17 cellular contexts compared by ENCODE assay signal in the genomic region with DNA sequence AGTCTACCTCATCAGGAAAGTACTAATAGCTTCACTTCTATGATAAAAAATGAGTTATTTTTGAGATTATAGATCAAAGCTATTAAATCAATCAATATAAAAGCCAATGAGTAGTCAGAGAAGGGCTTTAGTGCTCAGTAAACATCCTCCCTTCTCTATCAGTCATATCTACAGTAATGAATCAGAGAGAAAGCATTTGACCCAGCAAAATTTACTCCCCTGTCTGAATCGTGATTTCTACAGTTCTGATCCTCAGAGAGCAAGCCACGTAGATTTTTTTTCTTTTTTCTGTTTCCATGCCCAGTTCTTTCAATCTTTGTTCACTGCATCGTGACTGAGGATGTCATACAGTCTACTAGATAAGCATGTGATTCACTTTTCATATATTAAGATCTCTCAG. TPM values are rescaled to one million over a fixed set of nuclear protein-coding genes. Genes with fewer than 3 reads are reported as not detected.
DNase-seq lines count a peak whose midpoint lies in the region; ATAC-seq and TF ChIP-seq lines count a peak whose summit lies in the region.
"Had no signal": no experiment of that assay in that cellular context is flagged by ENCODE, and none has a peak within 500 bp of the region (broad histone marks: within the 10 kb centered on the region; RNA-seq: fewer than 3 reads in every experiment).

No MANE protein-coding gene starts in this region.

- H4K91ac ChIP-seq in mesenchymal stem cell (ENCODE audit: low read length) = no peak overlapping the region

- H2BK15ac ChIP-seq in mesenchymal stem cell (ENCODE audit: low read depth, poor library complexity, severe bottlenecking) = no peak overlapping the region

- H3K27me3 Mint-ChIP-seq in brain = peaks cover 7% of the 10 kb centered on the region

- H2BK12ac ChIP-seq in mesenchymal stem cell (ENCODE audit: low read length in 2 of 2) = no peak overlapping the region

- intact Hi-C loops in right cardiac atrium (cut with DNase I) (no loop called here), dorsolateral prefrontal cortex (cut with DNase I) (no loop called here), thyroid gland (cut with DNase I) (no loop called here)

- peaks cover 10% of the 10 kb centered on the region for H3K4me1 Mint-ChIP-seq in brain

- H2BK5ac ChIP-seq in mesenchymal stem cell (ENCODE audit: low read depth, low read length, poor library complexity, severe bottlenecking) = no peak overlapping the region

- DNase-seq in AG20443 (ENCODE audit: low spot score) (peak; percentile 21), LHCN-M2 (ENCODE audit: low read depth) (peak; percentile 41), mesenchymal stem cell (peak; percentile 49), GF-D8 (lab: John Stamatoyannopoulos, UW) (no peak), right cardiac atrium (no peak), dorsolateral prefrontal cortex (no peak), thyroid gland (no peak)
- DNase-seq: activated naive CD4-positive, alpha-beta T cell treated with anti-CD3 and anti-CD28 coated beads, Interleukin-2, amount 50 U/mL, for 16 hours; DND-41; midbrain; NCI-H1105; NCI-H345; RPMI8226; T1000 had no signal

- H3K27me3 ChIP-seq in mesenchymal stem cell (ENCODE audit: control insufficient read depth in 1 of 2, insufficient read depth in 1 of 2, low read length in 2 of 2) (no peaks in the 10 kb centered on the region), right cardiac atrium (ENCODE audit: control insufficient read depth, insufficient read depth) (no peaks in the 10 kb centered on the region), dorsolateral prefrontal cortex (no peaks in the 10 kb centered on the region), thyroid gland (no peaks in the 10 kb centered on the region)

- H3K4ac ChIP-seq in mesenchymal stem cell (ENCODE audit: low read depth in 1 of 2, low read length in 2 of 2) = no peak overlapping the region

- H3K27ac ChIP-seq in mesenchymal stem cell (ENCODE audit: low read length, poor library complexity, severe bottlenecking) = no peak overlapping the region
- no peak overlapping the region for H3K27ac ChIP-seq in right cardiac atrium (ENCODE audit: low read length)
- peak overlapping the region in 4 of 59 donors; percentile 6 to 40 (median 16) for H3K27ac ChIP-seq in dorsolateral prefrontal cortex
- no peak overlapping the region for H3K27ac ChIP-seq in thyroid gland
- H3K27ac ChIP-seq: parathyroid adenoma had no signal

- H3K36me3 ChIP-seq in mesenchymal stem cell (ENCODE audit: control insufficient read depth in 1 of 2, insufficient read depth in 2 of 2, low read depth in 1 of 2, low read length in 2 of 2) (no peaks in the 10 kb centered on the region), thyroid gland (no peaks in the 10 kb centered on the region)
- H3K36me3 ChIP-seq: HAP-1 had no signal

- H3K18ac ChIP-seq in mesenchymal stem cell (ENCODE audit: low read depth in 1 of 2, low read length in 2 of 2) = no peak overlapping the region

- H3K27ac Mint-ChIP-seq in brain = peak overlapping the region in 4 of 5 experiments; percentile 18 to 51 (median 40)

- no peaks in the 10 kb centered on the region for H3K4me1 ChIP-seq in mesenchymal stem cell (ENCODE audit: control insufficient read depth, insufficient read depth, low read depth, low read length)
- H3K4me1 ChIP-seq in right cardiac atrium (ENCODE audit: control insufficient read depth, insufficient read depth, low read length) = no peaks in the 10 kb centered on the region
- no peaks in the 10 kb centered on the region for H3K4me1 ChIP-seq in thyroid gland
- H3K4me1 ChIP-seq: HAP-1, parathyroid adenoma had no signal

- H2AK5ac ChIP-seq in mesenchymal stem cell (ENCODE audit: low read length, severe bottlenecking) = no peak overlapping the region

- 28% methylated on average over 2 of the region's 3 CpGs for WGBS in mesenchymal stem cell
- WGBS in right cardiac atrium = 39% methylated on average over 3 of the region's 3 CpGs
- 41 to 61% methylated on average over 3 of the region's 3 CpGs for WGBS in thyroid gland, 2 donors

- no peak overlapping the region for H3K23ac ChIP-seq in mesenchymal stem cell (ENCODE audit: low read length in 2 of 2)

- H3K36me3 Mint-ChIP-seq in brain = no peaks in the 10 kb centered on the region

- H4K8ac ChIP-seq in mesenchymal stem cell (ENCODE audit: low read length) = no peak overlapping the region

- no peak for TF ChIP-seq POLR2A in thyroid gland (IDR thresholded peaks at IDR 0.05)

- no peak overlapping the region for H3K4me2 ChIP-seq in mesenchymal stem cell (ENCODE audit: low read length, poor library complexity, severe bottlenecking)

- TF ChIP-seq CTCF in brain (conservative IDR thresholded peaks at IDR 0.05) (no peak), dorsolateral prefrontal cortex (IDR thresholded peaks at IDR 0.05 in 54 of 56, conservative IDR thresholded peaks at IDR 0.05 in 2 of 56; ENCODE audit: low read depth in 1 of 56, partially characterized antibody in 56 of 56) (no peak), thyroid gland (IDR thresholded peaks at IDR 0.05) (no peak)

- H3K9me3 Mint-ChIP-seq in brain = peaks cover 0 to 9% (median 7%) of the 10 kb centered on the region in 5 experiments

- no peaks in the 10 kb centered on the region for H3K9me3 ChIP-seq in mesenchymal stem cell (ENCODE audit: control insufficient read depth, low read length)
- no peaks in the 10 kb centered on the region for H3K9me3 ChIP-seq in right cardiac atrium (ENCODE audit: control insufficient read depth, low read length)
- no peaks in the 10 kb centered on the region for H3K9me3 ChIP-seq in thyroid gland

- no peak overlapping the region for H3K4me3 Mint-ChIP-seq in brain

- H3K4me3 ChIP-seq in mesenchymal stem cell (ENCODE audit: insufficient read depth in 1 of 2, low read depth in 1 of 2, low read length in 2 of 2) = no peak overlapping the region
- H3K4me3 ChIP-seq in right cardiac atrium (ENCODE audit: low read length) = no peak overlapping the region
- no peak overlapping the region for H3K4me3 ChIP-seq in dorsolateral prefrontal cortex
- H3K4me3 ChIP-seq in thyroid gland (replicated peaks in 1 of 3) = no peak overlapping the region
- H3K4me3 ChIP-seq: HAP-1 had no signal

- peak overlapping the region; percentile 67 for H3K9ac ChIP-seq in mesenchymal stem cell (ENCODE audit: low read length)
- H3K9ac ChIP-seq: parathyroid adenoma had no signal

- ATAC-seq in right cardiac atrium = no peak

- H2AFZ ChIP-seq in mesenchymal stem cell (ENCODE audit: low read depth, low read length) = no peak overlapping the region
- H2AFZ ChIP-seq: parathyroid adenoma had no signal

- H3K79me1 ChIP-seq in mesenchymal stem cell (replicated peaks; ENCODE audit: low read length, poor library complexity, severe bottlenecking) = no peaks in the 10 kb centered on the region

- H2BK120ac ChIP-seq in mesenchymal stem cell (ENCODE audit: low read depth, low read length) = no peak overlapping the region

- no peak overlapping the region for H3K14ac ChIP-seq in mesenchymal stem cell (ENCODE audit: low read length in 2 of 2)

RNA-seq across cellular contexts. Expression of a gene that starts 16.2 kb away (rescaled TPM):
- total RNA-seq in LHCN-M2 (2014; rRNA removed) = 17.7 and 24.4 TPM in 2 replicates
- 5.0 TPM for polyA plus RNA-seq in LHCN-M2 (2012)
- 11.7 TPM for polyA plus RNA-seq in brain (ENCODE audit: insufficient read depth, low read depth, low replicate concordance)
- 41.7 TPM for polyA plus RNA-seq in mesenchymal stem cell (2013, experiment 1 of 2)
- polyA plus RNA-seq in mesenchymal stem cell (2013, experiment 2 of 2) = 43.8 TPM
- 10 to 100 TPM; 71.8 to 89.6 (median 76.2) TPM for total RNA-seq in right cardiac atrium
- polyA plus RNA-seq in right cardiac atrium = 23.2 TPM
- 100 to 1,000 TPM in 119 of 120 experiments, 10 to 100 TPM in 1; 96.2 to 275 (median 181) TPM for total RNA-seq in dorsolateral prefrontal cortex
- 10 to 100 TPM; 93.4 to 99.9 (median 98.3) TPM for total RNA-seq in thyroid gland

Comparison
In these comparisons a context has a peak if more than half of its experiments do, and no peak if none do; other contexts are left out.
1. DNase-seq: peak in AG20443 (single experiment), LHCN-M2 (single experiment) and mesenchymal stem cell (single experiment); none in GF-D8 (single experiment), right cardiac atrium (0 of 3), dorsolateral prefrontal cortex (0 of 10) and thyroid gland (0 of 2).